8 cellular contexts compared by ENCODE assay signal in the genomic region with DNA sequence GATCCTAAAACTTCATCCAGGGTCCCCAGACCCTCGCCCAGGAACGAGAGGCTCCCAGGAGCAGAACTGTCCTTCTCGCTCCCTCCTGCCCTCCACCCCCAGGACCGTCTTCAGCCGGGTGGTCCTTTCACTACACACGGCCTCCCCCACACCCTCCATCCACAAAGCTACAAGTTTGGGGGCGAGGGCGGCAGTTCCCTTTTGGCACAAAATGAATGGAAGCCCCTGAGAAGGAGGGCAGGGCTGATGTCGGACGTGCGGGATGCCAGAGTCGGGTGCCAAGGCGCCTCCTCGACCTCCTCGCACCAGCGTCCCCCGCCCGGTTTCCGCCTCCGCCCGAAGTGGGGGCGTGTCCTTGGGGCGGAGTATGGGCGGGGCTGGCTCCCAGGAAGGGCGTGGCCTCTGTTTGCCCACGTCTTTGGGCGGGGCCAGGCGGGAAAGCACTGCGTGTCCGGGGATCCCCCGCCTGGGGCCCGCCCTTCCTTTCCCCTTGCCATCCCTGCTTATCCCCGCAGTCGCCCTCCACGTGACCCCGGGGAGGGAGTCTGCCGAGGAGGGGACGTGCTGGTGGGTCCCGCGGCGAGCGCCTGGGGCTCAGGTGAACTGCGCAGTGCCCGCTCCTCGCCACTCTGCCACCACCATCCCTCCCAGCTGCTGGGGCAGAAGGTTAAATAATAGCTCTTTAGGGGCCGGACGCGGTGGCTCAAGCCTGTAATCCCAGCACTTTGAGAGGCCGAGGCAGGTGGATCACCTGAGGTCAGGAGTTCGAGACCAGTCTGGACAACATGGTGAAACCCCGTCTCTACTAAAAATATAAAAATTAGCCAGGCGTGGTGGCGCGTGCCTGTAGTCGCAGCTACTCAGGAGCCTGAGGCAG. TPM values are rescaled to one million over a fixed set of nuclear protein-coding genes. Genes with fewer than 3 reads are reported as not detected.
A peak's percentile ranks its signal among the peaks of the same experiment; 100 is the strongest.
DNase-seq lines count a peak whose midpoint lies in the region; ATAC-seq, FAIRE-seq and TF ChIP-seq lines count a peak whose summit lies in the region.

No MANE protein-coding gene starts in this region.

- H3K9ac ChIP-seq in mucosa of rectum (ENCODE audit: low read depth in 1 of 2, low read length in 2 of 2): peak overlapping the region; percentile 79 to 82

- H3K4me1 ChIP-seq in mucosa of rectum (ENCODE audit: control insufficient read depth in 2 of 2, insufficient read depth in 2 of 2, low read length in 2 of 2): peaks cover 13 to 16% of the 10 kb centered on the region in 2 donors

- no peaks in the 10 kb centered on the region for H3K9me3 ChIP-seq in mucosa of rectum (ENCODE audit: control insufficient read depth in 2 of 2, low read length in 2 of 2)

- no peak for TF ChIP-seq CTCF in D721Med (IDR thresholded peaks at IDR 0.05; ENCODE audit: insufficient read depth, missing control alignments)

- peak; percentile 82 for ATAC-seq in GM21576 (IDR thresholded peaks at IDR 0.05; ENCODE audit: unreplicated experiment)

- FAIRE-seq in D721Med (lab: Jason Lieb, UNC): no peak

- H3K36me3 ChIP-seq in mucosa of rectum (ENCODE audit: control insufficient read depth in 2 of 2, insufficient read depth in 2 of 2, low read length in 2 of 2): no peaks in the 10 kb centered on the region

- peak overlapping the region; percentile 35 for H3K27ac ChIP-seq in epithelial cell of prostate
- peak overlapping the region; percentile 48 to 77 for H3K27ac ChIP-seq in mucosa of rectum (ENCODE audit: low read depth in 2 of 2, low read length in 2 of 2)

- no peaks in the 10 kb centered on the region for H3K27me3 ChIP-seq in mucosa of rectum (ENCODE audit: control insufficient read depth in 2 of 2, insufficient read depth in 2 of 2, low read length in 2 of 2)

- peak; percentile 99 for DNase-seq in D721Med (ENCODE audit: insufficient read length, low spot score)
- DNase-seq in Jurkat, Clone E6-1 (ENCODE audit: low read depth, low spot score): peak; percentile 80
- peak; percentile 77 for DNase-seq in OCI-M2 (lab: John Stamatoyannopoulos, UW; ENCODE audit: unreplicated experiment)
- peak; percentile 96 for DNase-seq in activated T-cell treated with anti-CD3 and anti-CD28 coated beads for 48 hours (ENCODE audit: low read depth)
- no peak for DNase-seq in epithelial cell of prostate (ENCODE audit: low read depth, low spot score)
- peak; percentile 96 to 98 for DNase-seq in stimulated activated CD8-positive, alpha-beta memory T cell treated with anti-CD3 and anti-CD28 coated beads, Interleukin-7, amount 100 ng/mL, for 1 hour (ENCODE audit: low read depth in 2 of 2)

- H3K4me3 ChIP-seq in Jurkat, Clone E6-1 (ENCODE audit: low read length): peak overlapping the region; percentile 65
- peak overlapping the region; percentile 64 to 75 for H3K4me3 ChIP-seq in mucosa of rectum (ENCODE audit: low read length in 2 of 2)

RNA-seq across cellular contexts. Expression of gene EFEMP2, which starts 0.9 kb away (rescaled TPM):
- polyA plus RNA-seq in Jurkat, Clone E6-1 (2012; ENCODE audit: insufficient read depth, insufficient read length): 9.7 TPM

RNA-seq across cellular contexts. Expression of gene CTSW, which starts 6.1 kb away (rescaled TPM):
- 5.0 TPM for polyA plus RNA-seq in Jurkat, Clone E6-1 (2012; ENCODE audit: insufficient read depth, insufficient read length)

RNA-seq across cellular contexts. Expression of gene MUS81, which starts 13.3 kb away (rescaled TPM):
- polyA plus RNA-seq in Jurkat, Clone E6-1 (2012; ENCODE audit: insufficient read depth, insufficient read length): 133 TPM

RNA-seq across cellular contexts. Expression of gene FIBP, which starts 14.8 kb away (rescaled TPM):
- polyA plus RNA-seq in Jurkat, Clone E6-1 (2012; ENCODE audit: insufficient read depth, insufficient read length): 189 TPM

RNA-seq across cellular contexts. Expression of gene CFL1, which starts 15.5 kb away (rescaled TPM):
- 1,542 TPM for polyA plus RNA-seq in Jurkat, Clone E6-1 (2012; ENCODE audit: insufficient read depth, insufficient read length)
